In genomic region chr7:57769958-57770357, GRCh38 we compare ENCODE assay signal across 25 cellular contexts.
"Had no signal": no experiment of that assay in that cellular context is flagged by ENCODE, and none has a peak within 500 bp of the region (broad histone marks: within the 10 kb centered on the region; RNA-seq: fewer than 3 reads in every experiment).

No MANE protein-coding gene starts in this region.

- H3K9ac ChIP-seq: neural progenitor cell had no signal

- H3K4me1 ChIP-seq: breast epithelium, esophagus squamous epithelium, lower lobe of right lung, neural progenitor cell, spleen, vagina had no signal

- H3K36me3 ChIP-seq: breast epithelium, esophagus squamous epithelium, lower lobe of right lung, neural progenitor cell, spleen, vagina had no signal

- H3K4me2 ChIP-seq: neural progenitor cell had no signal

- DNase-seq: activated CD4-positive, alpha-beta T cell treated with anti-CD3 and anti-CD28 coated beads for 36 hours; activated CD4-positive, CD25-positive, alpha-beta regulatory T cell; activated CD8-positive, alpha-beta memory T cell treated with anti-CD3 and anti-CD28 coated beads, Interleukin-2, amount 10 ng/mL, durations not matched to agents 7 days and 5 days; activated CD8-positive, alpha-beta T cell treated with anti-CD3 and anti-CD28 coated beads, Interleukin-2, amount 10 ng/mL, durations not matched to agents 7 days and 5 days; activated T-cell treated with anti-CD3 and anti-CD28 coated beads, Interleukin-2, amount 50 U/mL, for 48 hours; dermis blood vessel endothelial cell; effector CD4-positive, alpha-beta T cell; esophagus squamous epithelium; foreskin melanocyte; kidney glomerular epithelial cell; lower lobe of right lung; mesenchymal stem cell; natural killer cell; occipital lobe; right cardiac atrium; spleen; stimulated activated naive CD4-positive, alpha-beta T cell treated with Interleukin-2 at 50 U/mL for 16 hours had no signal

- H3K27ac ChIP-seq: breast epithelium, esophagus squamous epithelium, lower lobe of right lung, neural progenitor cell, spleen, vagina had no signal

- ATAC-seq: activated CD4-positive, alpha-beta T cell treated with anti-CD3 and anti-CD28 coated beads for 36 hours; activated CD8-positive, alpha-beta memory T cell treated with anti-CD3 and anti-CD28 coated beads, Interleukin-2, amount 10 ng/mL, durations not matched to agents 7 days and 5 days; activated CD8-positive, alpha-beta T cell treated with anti-CD3 and anti-CD28 coated beads, Interleukin-2, amount 10 ng/mL, durations not matched to agents 7 days and 5 days; left lobe of liver; natural killer cell; right cardiac atrium had no signal

- H3K36me3 Mint-ChIP-seq: natural killer cell, type B pancreatic cell had no signal

- H2AFZ ChIP-seq: neural progenitor cell had no signal

- H3K4me3 ChIP-seq: breast epithelium, esophagus squamous epithelium, lower lobe of right lung, neural progenitor cell, spleen, vagina had no signal

- H3K27me3 Mint-ChIP-seq: activated CD4-positive, alpha-beta T cell treated with anti-CD3 and anti-CD28 coated beads for 36 hours; activated CD8-positive, alpha-beta memory T cell treated with anti-CD3 and anti-CD28 coated beads, Interleukin-2, amount 10 ng/mL, durations not matched to agents 7 days and 5 days; activated naive CD4-positive, alpha-beta T cell treated with anti-CD3 and anti-CD28 coated beads, Interleukin-2, amount 50 U/mL, for 24 hours; central memory CD8-positive, alpha-beta T cell; type B pancreatic cell had no signal

- H3K9me3 ChIP-seq: lower lobe of right lung, vagina had no signal

- H3K27me3 ChIP-seq: breast epithelium, esophagus squamous epithelium, neural progenitor cell, spleen, vagina had no signal

- H3K27ac Mint-ChIP-seq: activated CD4-positive, alpha-beta T cell treated with anti-CD3 and anti-CD28 coated beads for 36 hours; activated CD8-positive, alpha-beta memory T cell treated with anti-CD3 and anti-CD28 coated beads, Interleukin-2, amount 10 ng/mL, durations not matched to agents 7 days and 5 days; activated CD8-positive, alpha-beta T cell treated with anti-CD3 and anti-CD28 coated beads, Interleukin-2, amount 10 ng/mL, durations not matched to agents 7 days and 5 days; activated naive CD4-positive, alpha-beta T cell treated with anti-CD3 and anti-CD28 coated beads, Interleukin-2, amount 50 U/mL, for 24 hours; activated T-helper 2 cell treated with anti-CD3 and anti-CD28 coated beads, Interferon-gamma antibody, Interleukin-2, Interleukin-4, amounts not matched to agents 10 μg/mL and 5 μg/mL and 100 μg/mL, durations not matched to agents 14 hours and 24 hours and 36 hours; natural killer cell; neural progenitor cell; type B pancreatic cell had no signal

- H3K4me3 Mint-ChIP-seq: activated CD4-positive, alpha-beta T cell treated with anti-CD3 and anti-CD28 coated beads for 36 hours; activated CD8-positive, alpha-beta memory T cell treated with anti-CD3 and anti-CD28 coated beads, Interleukin-2, amount 10 ng/mL, durations not matched to agents 7 days and 5 days; activated CD8-positive, alpha-beta T cell treated with anti-CD3 and anti-CD28 coated beads, Interleukin-2, amount 10 ng/mL, durations not matched to agents 7 days and 5 days; activated naive CD4-positive, alpha-beta T cell treated with anti-CD3 and anti-CD28 coated beads, Interleukin-2, amount 50 U/mL, for 24 hours; central memory CD8-positive, alpha-beta T cell; natural killer cell; neural progenitor cell; type B pancreatic cell had no signal

- H3K4me1 Mint-ChIP-seq: activated CD4-positive, alpha-beta T cell treated with anti-CD3 and anti-CD28 coated beads for 36 hours; activated CD8-positive, alpha-beta memory T cell treated with anti-CD3 and anti-CD28 coated beads, Interleukin-2, amount 10 ng/mL, durations not matched to agents 7 days and 5 days; activated naive CD4-positive, alpha-beta T cell treated with anti-CD3 and anti-CD28 coated beads, Interleukin-2, amount 50 U/mL, for 24 hours; central memory CD8-positive, alpha-beta T cell; natural killer cell; neural progenitor cell had no signal
